In the genomic region with DNA sequence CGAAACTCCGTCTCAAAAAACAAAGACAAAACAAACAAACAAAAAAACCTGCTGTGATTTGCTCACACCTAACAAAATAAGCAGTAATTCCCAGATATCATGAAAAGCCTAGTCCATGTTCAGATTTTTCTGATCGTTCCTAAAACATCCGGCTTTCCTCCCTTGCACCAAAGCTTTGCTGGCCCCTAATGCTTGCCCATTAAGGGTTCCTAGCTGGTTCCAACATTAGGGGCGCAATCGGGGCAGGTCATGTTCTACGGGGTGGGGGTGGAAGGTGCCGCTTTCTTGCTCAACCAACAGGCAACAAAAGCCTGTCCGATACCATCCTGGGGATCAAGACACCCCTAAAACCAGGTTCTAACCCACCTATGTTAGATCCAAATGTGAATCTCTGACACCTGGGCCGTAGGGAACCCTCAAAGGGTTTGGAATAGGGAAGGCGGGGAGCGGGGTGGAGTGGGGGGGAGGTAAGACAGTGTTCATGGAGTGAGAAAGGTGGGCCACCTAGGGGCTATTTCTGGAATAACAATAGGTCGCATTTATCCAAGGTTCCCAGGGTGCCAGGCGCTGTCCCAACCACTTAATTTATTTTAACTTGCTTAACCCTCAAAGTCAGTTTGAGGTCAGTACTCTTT, we compare ENCODE assay signal across 8 cellular contexts. TPM values are rescaled to one million over a fixed set of nuclear protein-coding genes. Genes with fewer than 3 reads are reported as not detected.
DNase-seq lines count a peak whose midpoint lies in the region; ATAC-seq and TF ChIP-seq lines count a peak whose summit lies in the region.

No MANE protein-coding gene starts in this region.

- CTCF ChIA-PET in activated CD8-positive, alpha-beta T cell treated with anti-CD3 and anti-CD28 coated beads for 36 hours (lab: Charles Lee): interaction anchor here (0.9 to 3.4 kb wide), 4 partner anchors 23 to 118 kb away, joined by 3 to 21 read pairs (median 14); no protein-coding TSS in a partner anchor

- DNase-seq in AG08395 (ENCODE audit: low spot score) (peak; percentile 84), GM19240 (ENCODE audit: insufficient read length, low spot score) (peak; percentile 55), NCI-H2227 (lab: John Stamatoyannopoulos, UW; ENCODE audit: unreplicated experiment) (peak; percentile 83), erythroblast (lab: John Stamatoyannopoulos, UW) (peak; percentile 32 to 49), middle frontal gyrus (ENCODE audit: extremely low spot score, low spot score) (peak; percentile 27), NK-92 (lab: John Stamatoyannopoulos, UW; ENCODE audit: unreplicated experiment) (no peak)
- peak; percentile 66 for DNase-seq in activated CD8-positive, alpha-beta T cell treated with anti-CD3 and anti-CD28 coated beads for 36 hours

- H3K36me3 Mint-ChIP-seq in activated CD8-positive, alpha-beta T cell treated with anti-CD3 and anti-CD28 coated beads for 36 hours (ENCODE audit: low read depth): no peaks in the 10 kb centered on the region

- peak overlapping the region; percentile 32 for H3K4me3 Mint-ChIP-seq in activated CD8-positive, alpha-beta T cell treated with anti-CD3 and anti-CD28 coated beads for 36 hours

- no peak overlapping the region for H3K27ac Mint-ChIP-seq in activated CD8-positive, alpha-beta T cell treated with anti-CD3 and anti-CD28 coated beads for 36 hours

- H3K9me3 Mint-ChIP-seq in activated CD8-positive, alpha-beta T cell treated with anti-CD3 and anti-CD28 coated beads for 36 hours: no peaks in the 10 kb centered on the region

- peak; percentile 75 for TF ChIP-seq CTCF in activated CD8-positive, alpha-beta T cell treated with anti-CD3 and anti-CD28 coated beads for 36 hours (IDR thresholded peaks at IDR 0.05)

- H3K27ac ChIP-seq in temporal lobe (ENCODE audit: low read depth, low read length): peak overlapping the region; percentile 82

- POLR2A ChIA-PET in activated CD8-positive, alpha-beta T cell treated with anti-CD3 and anti-CD28 coated beads for 36 hours (lab: Charles Lee): interaction anchor here (0.7 to 1.2 kb wide), 2 partner anchors 42 to 78 kb away, joined by 3 read pairs; no protein-coding TSS in a partner anchor

- ATAC-seq in activated CD8-positive, alpha-beta T cell treated with anti-CD3 and anti-CD28 coated beads for 36 hours: peak; percentile 96

- intact Hi-C loops in activated CD8-positive, alpha-beta T cell treated with anti-CD3 and anti-CD28 coated beads for 36 hours (cut with micrococcal nuclease): no loop called here

- no peak for TF ChIP-seq POLR2A in erythroblast (IDR thresholded peaks at IDR 0.05; ENCODE audit: low read length)

- peaks cover 3% of the 10 kb centered on the region for H3K27me3 Mint-ChIP-seq in activated CD8-positive, alpha-beta T cell treated with anti-CD3 and anti-CD28 coated beads for 36 hours

- peaks cover 11% of the 10 kb centered on the region for H3K4me1 Mint-ChIP-seq in activated CD8-positive, alpha-beta T cell treated with anti-CD3 and anti-CD28 coated beads for 36 hours (ENCODE audit: low read depth)

RNA-seq across cellular contexts. Expression of a gene that starts 25.3 kb away (rescaled TPM):
- total RNA-seq in activated CD8-positive, alpha-beta T cell treated with anti-CD3 and anti-CD28 coated beads for 36 hours: not detected
- total RNA-seq in temporal lobe: not detected

RNA-seq across cellular contexts. Expression of a gene that starts 44.6 kb away (rescaled TPM):
- total RNA-seq in activated CD8-positive, alpha-beta T cell treated with anti-CD3 and anti-CD28 coated beads for 36 hours: under 1 TPM; 0.25 to 0.27 TPM
- total RNA-seq in temporal lobe: 5.2 TPM

RNA-seq across cellular contexts. Expression of a gene that starts 48.3 kb away (rescaled TPM):
- 1 to 10 TPM in 1 of 2 experiments, not detected in 1; 1.9 TPM for total RNA-seq in activated CD8-positive, alpha-beta T cell treated with anti-CD3 and anti-CD28 coated beads for 36 hours
- total RNA-seq in temporal lobe: 0.74 TPM

RNA-seq across cellular contexts. Expression of a gene that starts 48.8 kb away (rescaled TPM):
- total RNA-seq in activated CD8-positive, alpha-beta T cell treated with anti-CD3 and anti-CD28 coated beads for 36 hours: under 1 TPM in 1 of 2 experiments, not detected in 1; 0.11 TPM
- not detected for total RNA-seq in temporal lobe

RNA-seq across cellular contexts. Expression of a gene that starts 52.8 kb away (rescaled TPM):
- total RNA-seq in activated CD8-positive, alpha-beta T cell treated with anti-CD3 and anti-CD28 coated beads for 36 hours: under 1 TPM in 1 of 2 experiments, not detected in 1; 0.38 TPM
- 10.1 TPM for total RNA-seq in temporal lobe
